ENCODE assay signal across 1 cellular context in the genomic region with DNA sequence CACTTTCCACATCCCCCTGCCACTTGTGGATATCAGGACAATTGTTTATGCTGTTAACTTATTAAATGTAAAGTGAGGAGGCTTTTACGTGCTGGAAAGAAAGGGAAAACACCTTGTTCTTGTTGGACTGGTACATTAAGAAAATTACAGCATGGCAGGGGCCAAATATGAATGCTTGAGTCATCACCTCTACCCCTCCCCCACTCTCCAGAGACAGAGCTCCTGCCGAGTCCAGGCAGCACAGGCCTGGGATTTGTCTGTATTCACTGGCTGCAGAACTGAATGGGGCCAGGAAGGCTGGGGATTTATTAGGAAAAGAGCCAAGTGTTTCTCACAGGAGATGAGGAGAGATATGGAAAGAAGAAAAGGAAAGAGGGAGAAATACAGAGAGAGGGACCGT.
TF ChIP-seq lines count a peak whose summit lies in the region.

No MANE protein-coding gene starts in this region.

TF ChIP-seq in H1, 55 proteins besides CTCF, POLR2A, EP300 and RAD21:
- no peak for TF ChIP-seq MAFK (IDR thresholded peaks at IDR 0.05; ENCODE audit: low read depth, low read length)
- TF ChIP-seq, protein P1, sequence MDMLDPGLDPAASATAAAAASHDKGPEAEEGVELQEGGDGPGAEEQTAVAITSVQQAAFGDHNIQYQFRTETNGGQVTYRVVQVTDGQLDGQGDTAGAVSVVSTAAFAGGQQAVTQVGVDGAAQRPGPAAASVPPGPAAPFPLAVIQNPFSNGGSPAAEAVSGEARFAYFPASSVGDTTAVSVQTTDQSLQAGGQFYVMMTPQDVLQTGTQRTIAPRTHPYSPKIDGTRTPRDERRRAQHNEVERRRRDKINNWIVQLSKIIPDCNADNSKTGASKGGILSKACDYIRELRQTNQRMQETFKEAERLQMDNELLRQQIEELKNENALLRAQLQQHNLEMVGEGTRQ (IDR thresholded peaks at IDR 0.05; ENCODE audit: low read length) = no peak
- no peak for TF ChIP-seq SP4 (IDR thresholded peaks at IDR 0.05; ENCODE audit: low read length)
- TF ChIP-seq ATF3 (IDR thresholded peaks at IDR 0.05; ENCODE audit: insufficient read depth, low read depth, low read length) = no peak
- TF ChIP-seq SIN3A (conservative IDR thresholded peaks at IDR 0.05 in 1 of 2, IDR thresholded peaks at IDR 0.05 in 1 of 2; ENCODE audit: low read depth in 1 of 2, low read length in 2 of 2) = no peak
- no peak for TF ChIP-seq CHD1 (IDR thresholded peaks at IDR 0.05; ENCODE audit: low read depth, low read length)
- no peak for TF ChIP-seq TAF1 (IDR thresholded peaks at IDR 0.05; ENCODE audit: low read depth, low read length)
- no peak for TF ChIP-seq TCF12 (IDR thresholded peaks at IDR 0.05; ENCODE audit: low read depth, low read length)
- TF ChIP-seq POLR2AphosphoS5 (IDR thresholded peaks at IDR 0.05; ENCODE audit: low read depth, low read length) = no peak
